Comparison of ENCODE assay signal across 8 cellular contexts in the genomic region with DNA sequence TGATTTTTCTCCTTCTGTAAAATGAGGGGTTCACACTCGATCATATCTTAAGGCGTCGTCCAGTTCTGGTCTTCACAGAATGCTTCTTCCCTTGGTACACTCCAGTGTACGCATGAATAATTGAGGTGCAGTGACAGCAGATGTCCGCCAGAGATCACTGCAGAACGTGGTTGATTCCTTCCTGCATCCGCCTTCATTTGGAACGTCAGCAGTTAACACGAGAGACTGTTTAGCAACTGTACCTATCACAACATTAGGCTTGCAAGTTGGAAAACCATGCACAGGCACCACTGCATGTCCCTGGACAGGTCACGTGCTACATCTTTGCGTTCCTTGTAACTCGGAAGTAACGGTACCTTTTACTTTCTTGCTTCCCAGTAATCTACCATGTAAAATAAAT.
DNase-seq lines count a peak whose midpoint lies in the region; ATAC-seq and TF ChIP-seq lines count a peak whose summit lies in the region.

No MANE protein-coding gene starts in this region.

- H3K4me3 ChIP-seq in fibroblast of mammary gland (ENCODE audit: control insufficient read depth, low read depth, low read length): no peak overlapping the region

- CTCF ChIA-PET in activated CD8-positive, alpha-beta memory T cell treated with anti-CD3 and anti-CD28 coated beads, Interleukin-2, amount 10 ng/mL, durations not matched to agents 7 days and 5 days (lab: Charles Lee): no interaction called here

- peak; percentile 70 for ATAC-seq in GM19328 (IDR thresholded peaks at IDR 0.05; ENCODE audit: unreplicated experiment)
- ATAC-seq in activated CD8-positive, alpha-beta memory T cell treated with anti-CD3 and anti-CD28 coated beads, Interleukin-2, amount 10 ng/mL, durations not matched to agents 7 days and 5 days: peak; percentile 71

- H3K27ac ChIP-seq in substantia nigra (ENCODE audit: low read depth, low read length, poor library complexity, severe bottlenecking): no peak overlapping the region

- DNase-seq in AG08395 (ENCODE audit: low spot score) (peak; percentile 68), HT1080 (ENCODE audit: low read depth) (peak; percentile 39), fibroblast of mammary gland (ENCODE audit: low read depth) (peak; percentile 69), posterior cingulate gyrus (peak in 7 of 10 donors; percentile 9 to 73 (median 32)), substantia nigra (lab: John Stamatoyannopoulos, UW) (no peak), NCI-H1048 (lab: John Stamatoyannopoulos, UW) (no peak)
- DNase-seq in activated CD8-positive, alpha-beta memory T cell treated with anti-CD3 and anti-CD28 coated beads, Interleukin-2, amount 10 ng/mL, durations not matched to agents 7 days and 5 days: peak; percentile 42

- intact Hi-C loops in posterior cingulate gyrus (cut with DNase I): loop anchor here (2.0 kb wide), 2 partner anchors 433 to 1047 kb away; partner anchors contain the start of gene GLRA2

- no peaks in the 10 kb centered on the region for H3K4me1 Mint-ChIP-seq in activated CD8-positive, alpha-beta memory T cell treated with anti-CD3 and anti-CD28 coated beads, Interleukin-2, amount 10 ng/mL, durations not matched to agents 7 days and 5 days

- H3K9me3 Mint-ChIP-seq in activated CD8-positive, alpha-beta memory T cell treated with anti-CD3 and anti-CD28 coated beads, Interleukin-2, amount 10 ng/mL, durations not matched to agents 7 days and 5 days (ENCODE audit: low read depth): no peaks in the 10 kb centered on the region

- H3K27me3 Mint-ChIP-seq in activated CD8-positive, alpha-beta memory T cell treated with anti-CD3 and anti-CD28 coated beads, Interleukin-2, amount 10 ng/mL, durations not matched to agents 7 days and 5 days: peaks cover 7% of the 10 kb centered on the region

- H3K27ac Mint-ChIP-seq in activated CD8-positive, alpha-beta memory T cell treated with anti-CD3 and anti-CD28 coated beads, Interleukin-2, amount 10 ng/mL, durations not matched to agents 7 days and 5 days: no peak overlapping the region

- H3K36me3 Mint-ChIP-seq in activated CD8-positive, alpha-beta memory T cell treated with anti-CD3 and anti-CD28 coated beads, Interleukin-2, amount 10 ng/mL, durations not matched to agents 7 days and 5 days: no peaks in the 10 kb centered on the region

- H3K4me3 Mint-ChIP-seq in activated CD8-positive, alpha-beta memory T cell treated with anti-CD3 and anti-CD28 coated beads, Interleukin-2, amount 10 ng/mL, durations not matched to agents 7 days and 5 days: no peak overlapping the region

- TF ChIP-seq CTCF in fibroblast of mammary gland (conservative IDR thresholded peaks at IDR 0.05; ENCODE audit: control insufficient read depth, insufficient read depth, low read depth, low read length): peak; percentile 77

Comparison
In these comparisons a context has a peak if more than half of its experiments do, and no peak if none do; other contexts are left out.
1. DNase-seq: peak in AG08395 (single experiment), HT1080 (single experiment), activated CD8-positive, alpha-beta memory T cell treated with anti-CD3 and anti-CD28 coated beads, Interleukin-2, amount 10 ng/mL, durations not matched to agents 7 days and 5 days (single experiment), fibroblast of mammary gland (single experiment) and posterior cingulate gyrus (7 of 10); none in substantia nigra (0 of 49) and NCI-H1048 (single experiment).